Comparison of ENCODE assay signal across 8 cellular contexts in genomic region chr10:47553214-47553859, GRCh38.
A peak's percentile ranks its signal among the peaks of the same experiment; 100 is the strongest.
DNase-seq lines count a peak whose midpoint lies in the region; ATAC-seq, FAIRE-seq and TF ChIP-seq lines count a peak whose summit lies in the region.
"Not testable (repeated sequence)": the region's sequence is repeated elsewhere in the genome, so short reads cannot be mapped to it uniquely, and the experiment has no call there.

No MANE protein-coding gene starts in this region.

- H3K9ac ChIP-seq in rectal smooth muscle tissue (ENCODE audit: low read length): peak overlapping the region; percentile 83

- not testable (repeated sequence) for FAIRE-seq in urothelium cell line (lab: Jason Lieb, UNC)

- peak overlapping the region; percentile 85 for H3K27ac ChIP-seq in rectal smooth muscle tissue (ENCODE audit: low read depth, low read length)

- DNase-seq in NCI-H187 (lab: John Stamatoyannopoulos, UW) (peak; percentile 27 to 60), T-helper 22 cell (ENCODE audit: low read depth) (peak; percentile 37), astrocyte of the cerebellum (ENCODE audit: low read depth) (peak; percentile 55), hepatic stellate cell (ENCODE audit: low spot score) (peak; percentile 34), urothelium cell line (ENCODE audit: low spot score) (peak; percentile 66)

- not testable (repeated sequence) for TF ChIP-seq CTCF in astrocyte of the cerebellum (IDR thresholded peaks at IDR 0.05; ENCODE audit: low read depth, low read length, missing control alignments)

- H3K27me3 ChIP-seq in rectal smooth muscle tissue (ENCODE audit: control insufficient read depth, insufficient read depth, low read length): not testable (repeated sequence)

- TF ChIP-seq POLR2A in GM18505 (IDR thresholded peaks at IDR 0.05; ENCODE audit: borderline replicate concordance, extremely low read depth, insufficient read depth, insufficient read length): peak; percentile 79

- in situ Hi-C loops in astrocyte of the cerebellum (cut with HindIII; ENCODE audit: low sequenced_read_pairs): not testable (repeated sequence)

- H3K36me3 ChIP-seq in rectal smooth muscle tissue (ENCODE audit: control insufficient read depth, insufficient read depth, low read length): not testable (repeated sequence)

- ATAC-seq in GM18505 (IDR thresholded peaks at IDR 0.05; ENCODE audit: unreplicated experiment) (peak; percentile 90), HG02943 (IDR thresholded peaks at IDR 0.05; ENCODE audit: low read depth, unreplicated experiment) (peak; percentile 90)

- H3K4me3 ChIP-seq in astrocyte of the cerebellum (ENCODE audit: low read depth, low read length): peak overlapping the region; percentile 59
- peak overlapping the region; percentile 86 for H3K4me3 ChIP-seq in rectal smooth muscle tissue (ENCODE audit: low read length)

- H3K4me1 ChIP-seq in rectal smooth muscle tissue (ENCODE audit: control insufficient read depth, insufficient read depth, low read length): not testable (repeated sequence)

Comparison
In these comparisons a context has a peak if more than half of its experiments do, and no peak if none do; other contexts are left out.
1. Peak in every context shown above with its lines: DNase-seq, ATAC-seq, H3K4me3 ChIP-seq and H3K27ac ChIP-seq.